1 cellular context compared by ENCODE assay signal in genomic region chr9:137272241-137273094, GRCh38.
TF ChIP-seq lines count a peak whose summit lies in the region.

No MANE protein-coding gene starts in this region.

TF ChIP-seq in HEK293T, 16 proteins besides CTCF, POLR2A, EP300 and RAD21 (continued from another document):
- TF ChIP-seq FOXM1 (IDR thresholded peaks at IDR 0.05; ENCODE audit: borderline replicate concordance) (no peak), SUZ12 (IDR thresholded peaks at IDR 0.05) (no peak), CTBP1 (IDR thresholded peaks at IDR 0.05; ENCODE audit: borderline replicate concordance) (no peak), FOXK2 (IDR thresholded peaks at IDR 0.05) (no peak), NFRKB (IDR thresholded peaks at IDR 0.05) (no peak), LEF1 (IDR thresholded peaks at IDR 0.05; ENCODE audit: borderline replicate concordance) (no peak)
